17 cellular contexts compared by ENCODE assay signal in the genomic region with DNA sequence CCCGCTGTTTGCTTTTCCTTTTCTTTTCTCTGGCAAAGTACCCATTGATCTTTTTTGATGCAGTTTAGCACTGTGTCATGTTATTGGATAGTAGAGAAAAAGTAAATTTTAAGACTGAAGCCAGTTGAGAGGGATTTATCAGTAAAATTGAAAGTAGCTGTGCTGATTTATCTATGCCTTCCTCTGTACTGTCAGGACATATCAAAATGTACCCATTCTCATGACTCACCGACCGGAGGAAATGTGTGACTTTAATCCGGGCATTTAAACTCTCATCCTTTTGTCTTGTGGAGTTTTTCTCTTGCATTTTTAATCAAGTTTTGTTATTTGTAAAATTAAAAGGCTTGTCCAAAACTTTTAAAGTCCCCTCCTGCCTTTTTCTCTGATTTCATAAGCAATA.
DNase-seq lines count a peak whose midpoint lies in the region; ATAC-seq and TF ChIP-seq lines count a peak whose summit lies in the region.
"Had no signal": no experiment of that assay in that cellular context is flagged by ENCODE, and none has a peak within 500 bp of the region (broad histone marks: within the 10 kb centered on the region; RNA-seq: fewer than 3 reads in every experiment).

No MANE protein-coding gene starts in this region.

- no peaks in the 10 kb centered on the region for H3K27me3 Mint-ChIP-seq in Calu3 (ENCODE audit: unreplicated experiment)
- H3K27me3 Mint-ChIP-seq in activated CD4-positive, alpha-beta memory T cell treated with anti-CD3 and anti-CD28 coated beads, Interleukin-2, amount 10 ng/mL, durations not matched to agents 7 days and 5 days = no peaks in the 10 kb centered on the region
- no peaks in the 10 kb centered on the region for H3K27me3 Mint-ChIP-seq in mesothelial cell of epicardium (ENCODE audit: low read depth)
- no peaks in the 10 kb centered on the region for H3K27me3 Mint-ChIP-seq in naive thymus-derived CD8-positive, alpha-beta T cell

- no peaks in the 10 kb centered on the region for H3K79me2 ChIP-seq in OCI-LY7 (ENCODE audit: insufficient read depth, low read depth, low read length)
- H3K79me2 ChIP-seq: hepatocyte had no signal

- no peaks in the 10 kb centered on the region for H3K9me3 Mint-ChIP-seq in Calu3 (ENCODE audit: low read depth, unreplicated experiment)
- no peaks in the 10 kb centered on the region for H3K9me3 Mint-ChIP-seq in activated CD4-positive, alpha-beta memory T cell treated with anti-CD3 and anti-CD28 coated beads, Interleukin-2, amount 10 ng/mL, durations not matched to agents 7 days and 5 days
- H3K9me3 Mint-ChIP-seq in mesothelial cell of epicardium = no peaks in the 10 kb centered on the region
- H3K9me3 Mint-ChIP-seq in naive thymus-derived CD8-positive, alpha-beta T cell = no peaks in the 10 kb centered on the region
- H3K9me3 Mint-ChIP-seq: T-helper 1 cell treated with Interleukin-12 subunit alpha and Interleukin-12 subunit beta and Interleukin-4 antibody, amounts not matched to agents 30 μg/mL and 1 μg/mL, for 36 hours had no signal

- peaks cover 11% of the 10 kb centered on the region for H3K36me3 Mint-ChIP-seq in Calu3 (ENCODE audit: insufficient read depth, unreplicated experiment)
- H3K36me3 Mint-ChIP-seq in activated CD4-positive, alpha-beta memory T cell treated with anti-CD3 and anti-CD28 coated beads, Interleukin-2, amount 10 ng/mL, durations not matched to agents 7 days and 5 days (ENCODE audit: low read depth) = no peaks in the 10 kb centered on the region
- H3K36me3 Mint-ChIP-seq in mesothelial cell of epicardium = no peaks in the 10 kb centered on the region
- H3K36me3 Mint-ChIP-seq in naive thymus-derived CD8-positive, alpha-beta T cell = no peaks in the 10 kb centered on the region

- H3K9me3 ChIP-seq in OCI-LY7 (ENCODE audit: low read length) = no peaks in the 10 kb centered on the region
- H3K9me3 ChIP-seq: Caco-2 had no signal

- TF ChIP-seq CTCF in Calu3 (IDR thresholded peaks at IDR 0.05; ENCODE audit: unreplicated experiment) = no peak
- no peak for TF ChIP-seq CTCF in mesothelial cell of epicardium (IDR thresholded peaks at IDR 0.05; ENCODE audit: unreplicated experiment)
- TF ChIP-seq CTCF in OCI-LY7 (conservative IDR thresholded peaks at IDR 0.05; ENCODE audit: low read length) = no peak

- H3K27ac Mint-ChIP-seq in Calu3 (ENCODE audit: unreplicated experiment) (peak overlapping the region; percentile 69), mesothelial cell of epicardium (peak overlapping the region; percentile 36)
- H3K27ac Mint-ChIP-seq in activated CD4-positive, alpha-beta memory T cell treated with anti-CD3 and anti-CD28 coated beads, Interleukin-2, amount 10 ng/mL, durations not matched to agents 7 days and 5 days = peak overlapping the region; percentile 5
- H3K27ac Mint-ChIP-seq in naive thymus-derived CD8-positive, alpha-beta T cell = no peak overlapping the region
- H3K27ac Mint-ChIP-seq: T-helper 1 cell treated with Interleukin-12 subunit alpha and Interleukin-12 subunit beta and Interleukin-4 antibody, amounts not matched to agents 30 μg/mL and 1 μg/mL, for 36 hours had no signal

- H3K4me2 ChIP-seq in OCI-LY7 (ENCODE audit: low read length) = no peak overlapping the region
- H3K4me2 ChIP-seq: hepatocyte had no signal

- ATAC-seq in GM21390 (IDR thresholded peaks at IDR 0.05; ENCODE audit: unreplicated experiment) = no peak
- no peak for ATAC-seq in naive thymus-derived CD8-positive, alpha-beta T cell
- ATAC-seq: Right ventricle myocardium inferior had no signal

- CTCF ChIA-PET in Calu3 (lab: Charles Lee) (interaction anchor here (0.6 to 1.4 kb wide), 4 partner anchors 9 to 914 kb away, joined by 3 to 5 read pairs (median 4); no protein-coding TSS in a partner anchor), OCI-LY7 (lab: Charles Lee; ENCODE audit: unreplicated experiment) (no interaction called here)
- CTCF ChIA-PET in activated CD4-positive, alpha-beta memory T cell treated with anti-CD3 and anti-CD28 coated beads, Interleukin-2, amount 10 ng/mL, durations not matched to agents 7 days and 5 days (lab: Charles Lee) = interaction anchor here (0.7 to 1.5 kb wide), 2 partner anchors 83 to 96 kb away, joined by 3 to 4 read pairs; no protein-coding TSS in a partner anchor

- H3K4me1 ChIP-seq in OCI-LY7 (ENCODE audit: insufficient read depth, low read length, poor library complexity, severe bottlenecking) = no peaks in the 10 kb centered on the region

- intact Hi-C loops in Calu3 (cut with micrococcal nuclease; ENCODE audit: unreplicated experiment) (loop anchor here (10.0 kb wide), 1 partner anchor 850 kb away; no protein-coding TSS in a partner anchor), OCI-LY7 (cut with micrococcal nuclease; ENCODE audit: unreplicated experiment) (no loop called here)

- H2AFZ ChIP-seq in OCI-LY7 (ENCODE audit: low read length) = no peak overlapping the region
- H2AFZ ChIP-seq: hepatocyte had no signal

- no peaks in the 10 kb centered on the region for H4K20me1 ChIP-seq in OCI-LY7 (ENCODE audit: insufficient read depth, low read length)

- no peak overlapping the region for H3K27ac ChIP-seq in OCI-LY7 (ENCODE audit: low read depth, low read length, poor library complexity, severe bottlenecking)

- H3K4me3 Mint-ChIP-seq in Calu3 (ENCODE audit: low read depth, unreplicated experiment) (peak overlapping the region; percentile 54), mesothelial cell of epicardium (no peak overlapping the region)
- peak overlapping the region; percentile 49 for H3K4me3 Mint-ChIP-seq in activated CD4-positive, alpha-beta memory T cell treated with anti-CD3 and anti-CD28 coated beads, Interleukin-2, amount 10 ng/mL, durations not matched to agents 7 days and 5 days
- H3K4me3 Mint-ChIP-seq in naive thymus-derived CD8-positive, alpha-beta T cell = no peak overlapping the region
- H3K4me3 Mint-ChIP-seq: T-helper 1 cell treated with Interleukin-12 subunit alpha and Interleukin-12 subunit beta and Interleukin-4 antibody, amounts not matched to agents 30 μg/mL and 1 μg/mL, for 36 hours had no signal

- no peaks in the 10 kb centered on the region for H3K9me2 ChIP-seq in OCI-LY7 (ENCODE audit: insufficient read depth, low read length)

- POLR2A ChIA-PET in activated CD4-positive, alpha-beta memory T cell treated with anti-CD3 and anti-CD28 coated beads, Interleukin-2, amount 10 ng/mL, durations not matched to agents 7 days and 5 days (lab: Charles Lee) = interaction anchor here (3.0 kb wide), 1 partner anchor 96 kb away, joined by 17 read pairs; no protein-coding TSS in a partner anchor
- POLR2A ChIA-PET in naive thymus-derived CD8-positive, alpha-beta T cell (lab: Charles Lee) = no interaction called here
- POLR2A ChIA-PET in OCI-LY7 (lab: Charles Lee) = interaction anchor here (0.5 kb wide), 1 partner anchor 28 kb away, joined by 5 read pairs; no protein-coding TSS in a partner anchor

- DNase-seq in A172 (ENCODE audit: low spot score) = peak; percentile 19
- DNase-seq in Calu3 = no peak
- no peak for DNase-seq in activated CD4-positive, alpha-beta memory T cell treated with anti-CD3 and anti-CD28 coated beads, Interleukin-2, amount 10 ng/mL, durations not matched to agents 7 days and 5 days
- no peak for DNase-seq in mesothelial cell of epicardium (ENCODE audit: low spot score in 2 of 2, unreplicated experiment in 2 of 2)
- DNase-seq in stimulated activated CD4-positive, alpha-beta T cell treated with anti-CD3 and anti-CD28 coated beads, Interleukin-4, amount 100 ng/mL, for 24 hours = no peak
- DNase-seq in naive thymus-derived CD8-positive, alpha-beta T cell = no peak
- DNase-seq in OCI-LY7 (ENCODE audit: low spot score) = no peak
- DNase-seq: activated gamma-delta T cell treated with Interleukin-2 at 50 U/mL for 16 hours; Caco-2; KBM-7; kidney; NCI-H446 treated with DMSO at 0.1 percent for 48 hours; stimulated activated naive CD8-positive, alpha-beta T cell treated with anti-CD3 and anti-CD28 coated beads, Interleukin-15, Interleukin-2, amounts not matched to agents 100 U/mL and 50 U/mL, for 24 hours had no signal

- BruUV-seq in Calu3 (replicated peaks; lab: Mats Ljungman, UMichigan) = no TSS peak
- BruUV-seq in OCI-LY7 (replicated peaks; lab: Mats Ljungman, UMichigan) = no TSS peak

- H3K36me3 ChIP-seq in OCI-LY7 (ENCODE audit: insufficient read depth, low read length) = no peaks in the 10 kb centered on the region

- H3K4me1 Mint-ChIP-seq in Calu3 (ENCODE audit: low read depth, unreplicated experiment) (peaks cover 51% of the 10 kb centered on the region), mesothelial cell of epicardium (peaks cover 33% of the 10 kb centered on the region)
- H3K4me1 Mint-ChIP-seq in activated CD4-positive, alpha-beta memory T cell treated with anti-CD3 and anti-CD28 coated beads, Interleukin-2, amount 10 ng/mL, durations not matched to agents 7 days and 5 days = peaks cover 42% of the 10 kb centered on the region
- peaks cover 8 to 18% (median 10%) of the 10 kb centered on the region in 4 donors for H3K4me1 Mint-ChIP-seq in naive thymus-derived CD8-positive, alpha-beta T cell

- H3K4me3 ChIP-seq in OCI-LY7 (ENCODE audit: low read depth, low read length, poor library complexity, severe bottlenecking) = no peak overlapping the region
- H3K4me3 ChIP-seq: hepatocyte had no signal

Comparison
In these comparisons a context has a peak if more than half of its experiments do, and no peak if none do; other contexts are left out.
1. H3K27ac Mint-ChIP-seq: peak in Calu3 (single experiment), activated CD4-positive, alpha-beta memory T cell treated with anti-CD3 and anti-CD28 coated beads, Interleukin-2, amount 10 ng/mL, durations not matched to agents 7 days and 5 days (single experiment) and mesothelial cell of epicardium (single experiment); none in naive thymus-derived CD8-positive, alpha-beta T cell (0 of 10).
2. H3K4me3 Mint-ChIP-seq: peak in Calu3 (single experiment) and activated CD4-positive, alpha-beta memory T cell treated with anti-CD3 and anti-CD28 coated beads, Interleukin-2, amount 10 ng/mL, durations not matched to agents 7 days and 5 days (single experiment); none in mesothelial cell of epicardium (single experiment) and naive thymus-derived CD8-positive, alpha-beta T cell (0 of 10).